17 cellular contexts compared by ENCODE assay signal in the genomic region with DNA sequence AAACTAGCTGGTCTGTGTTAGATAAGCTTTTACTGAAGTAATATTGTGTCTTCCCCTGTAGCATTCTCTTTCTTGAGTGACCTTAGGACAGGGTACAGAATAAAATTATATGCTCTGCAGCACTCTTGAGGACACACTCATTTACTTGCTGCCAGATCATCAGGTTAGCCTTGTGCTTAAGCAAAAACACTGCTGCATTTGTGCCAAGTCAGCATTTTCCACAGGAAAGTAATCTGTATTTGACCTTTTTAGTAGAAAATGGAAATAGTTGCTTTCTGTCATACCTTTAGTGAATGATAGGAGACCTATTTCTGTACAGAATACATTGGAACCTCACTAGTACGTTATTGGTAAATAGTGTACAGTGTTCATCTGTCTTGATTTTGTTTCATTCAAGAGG. TPM values are rescaled to one million over a fixed set of nuclear protein-coding genes. Genes with fewer than 3 reads are reported as not detected.
DNase-seq lines count a peak whose midpoint lies in the region; ATAC-seq, FAIRE-seq and TF ChIP-seq lines count a peak whose summit lies in the region.
"Had no signal": no experiment of that assay in that cellular context is flagged by ENCODE, and none has a peak within 500 bp of the region (broad histone marks: within the 10 kb centered on the region; RNA-seq: fewer than 3 reads in every experiment).

No MANE protein-coding gene starts in this region.

- no peak overlapping the region for H3K18ac ChIP-seq in mesenchymal stem cell (ENCODE audit: low read depth in 1 of 2, low read length in 2 of 2)

- H4K91ac ChIP-seq in mesenchymal stem cell (ENCODE audit: low read length), result no peak overlapping the region

- TF ChIP-seq POLR2A in endothelial cell of umbilical vein (IDR thresholded peaks at IDR 0.05; ENCODE audit: low read depth, low read length), result no peak

- no peaks in the 10 kb centered on the region for H3K9me1 ChIP-seq in endothelial cell of umbilical vein (replicated peaks; ENCODE audit: control insufficient read depth, extremely low read depth, insufficient read depth, low read length)

- H3K4me1 ChIP-seq in endothelial cell of umbilical vein (ENCODE audit: control insufficient read depth, extremely low read depth, insufficient read depth, low read length) (no peaks in the 10 kb centered on the region), mesenchymal stem cell (ENCODE audit: control insufficient read depth, insufficient read depth, low read depth, low read length) (peaks cover 1% of the 10 kb centered on the region)

- H2BK120ac ChIP-seq in mesenchymal stem cell (ENCODE audit: low read depth, low read length), result no peak overlapping the region

- H3K4me3 ChIP-seq in endothelial cell of umbilical vein (replicated peaks in 1 of 3; ENCODE audit: insufficient read depth in 1 of 3, low read depth in 1 of 3, low read length in 3 of 3) (no peak overlapping the region), mesenchymal stem cell (ENCODE audit: insufficient read depth in 1 of 2, low read depth in 1 of 2, low read length in 2 of 2) (no peak overlapping the region)

- POLR2A ChIA-PET in WTC11 (lab: Charles Lee) (interaction anchor here (1.1 kb wide), 1 partner anchor 56 kb away, joined by 3 read pairs; no protein-coding TSS in a partner anchor), endothelial cell of umbilical vein (lab: Charles Lee) (no interaction called here)

- DNase-seq in stimulated activated naive CD8-positive, alpha-beta T cell treated with anti-CD3 and anti-CD28 coated beads, Interleukin-15, Interleukin-2, amounts not matched to agents 100 U/mL and 50 U/mL, for 24 hours, result no peak
- DNase-seq in stimulated activated naive CD8-positive, alpha-beta T cell treated with anti-CD3 and anti-CD28 coated beads, Interleukin-15, amount 100 ng/mL, for 72 hours, result no peak
- no peak for DNase-seq in WTC11 (ENCODE audit: low spot score)
- DNase-seq in endothelial cell of umbilical vein (ENCODE audit: low read depth, low spot score), result no peak
- DNase-seq in NCI-H2171 (lab: John Stamatoyannopoulos, UW), result no peak
- DNase-seq in mesenchymal stem cell, result no peak
- DNase-seq: AML-193, Calu3, H9, NCI-H1436, NCI-H2029, NCI-H510A, NCI-H774 had no signal

- dilution Hi-C loops in endothelial cell of umbilical vein (cut with MboI; ENCODE audit: extremely low pct_ligation_motif_present, low sequenced_read_pairs), result no loop called here

- no peak overlapping the region for H3K23ac ChIP-seq in mesenchymal stem cell (ENCODE audit: low read length in 2 of 2)

- H2AK5ac ChIP-seq in mesenchymal stem cell (ENCODE audit: low read length, severe bottlenecking), result no peak overlapping the region

- no peak overlapping the region for H4K8ac ChIP-seq in mesenchymal stem cell (ENCODE audit: low read length)

- H2AFZ ChIP-seq in endothelial cell of umbilical vein (ENCODE audit: low read depth, low read length) (no peak overlapping the region), mesenchymal stem cell (ENCODE audit: low read depth, low read length) (no peak overlapping the region)

- H3K4me1 Mint-ChIP-seq in stimulated activated naive CD8-positive, alpha-beta T cell treated with anti-CD3 and anti-CD28 coated beads, Interleukin-15, amount 100 ng/mL, for 72 hours, result no peaks in the 10 kb centered on the region
- peaks cover 13% of the 10 kb centered on the region for H3K4me1 Mint-ChIP-seq in WTC11
- H3K4me1 Mint-ChIP-seq: CD14-positive monocyte had no signal

- no peak overlapping the region for H2BK5ac ChIP-seq in mesenchymal stem cell (ENCODE audit: low read depth, low read length, poor library complexity, severe bottlenecking)

- H3K27me3 Mint-ChIP-seq in stimulated activated naive CD8-positive, alpha-beta T cell treated with anti-CD3 and anti-CD28 coated beads, Interleukin-15, amount 100 ng/mL, for 72 hours, result no peaks in the 10 kb centered on the region
- no peaks in the 10 kb centered on the region for H3K27me3 Mint-ChIP-seq in WTC11 (ENCODE audit: low read depth)

- peaks cover 14% of the 10 kb centered on the region for H3K79me2 ChIP-seq in endothelial cell of umbilical vein (ENCODE audit: control insufficient read depth, insufficient read depth, low read length)

- H2BK12ac ChIP-seq in mesenchymal stem cell (ENCODE audit: low read length in 2 of 2), result no peak overlapping the region

- CTCF ChIA-PET in WTC11 (lab: Charles Lee) (interaction anchor here (0.6 kb wide), 1 partner anchor 256 kb away, joined by 3 read pairs; no protein-coding TSS in a partner anchor), endothelial cell of umbilical vein (lab: Charles Lee) (interaction anchor here (1.1 to 1.2 kb wide), 2 partner anchors 22 to 198 kb away, joined by 3 to 5 read pairs; no protein-coding TSS in a partner anchor)

- peaks cover 88% of the 10 kb centered on the region for H3K36me3 Mint-ChIP-seq in WTC11

- H3K27ac Mint-ChIP-seq in stimulated activated naive CD8-positive, alpha-beta T cell treated with anti-CD3 and anti-CD28 coated beads, Interleukin-15, amount 100 ng/mL, for 72 hours, result no peak overlapping the region
- H3K27ac Mint-ChIP-seq in WTC11, result peak overlapping the region; percentile 52

- no peaks in the 10 kb centered on the region for H3K27me3 ChIP-seq in endothelial cell of umbilical vein (ENCODE audit: control insufficient read depth in 2 of 2, insufficient read depth in 2 of 2, low read length in 2 of 2)
- no peaks in the 10 kb centered on the region for H3K27me3 ChIP-seq in mesenchymal stem cell (ENCODE audit: control insufficient read depth in 1 of 2, insufficient read depth in 1 of 2, low read length in 2 of 2)

- 90% methylated on average over 1 of the region's 1 CpG for WGBS in mesenchymal stem cell

- no peaks in the 10 kb centered on the region for H3K9me3 Mint-ChIP-seq in stimulated activated naive CD8-positive, alpha-beta T cell treated with anti-CD3 and anti-CD28 coated beads, Interleukin-15, amount 100 ng/mL, for 72 hours
- no peaks in the 10 kb centered on the region for H3K9me3 Mint-ChIP-seq in WTC11
- H3K9me3 Mint-ChIP-seq: CD14-positive monocyte, H9 had no signal

- peaks cover 15% of the 10 kb centered on the region for H3K79me1 ChIP-seq in mesenchymal stem cell (replicated peaks; ENCODE audit: low read length, poor library complexity, severe bottlenecking)

- TF ChIP-seq CTCF in WTC11 (IDR thresholded peaks at IDR 0.05) (no peak), endothelial cell of umbilical vein (IDR thresholded peaks at IDR 0.05; ENCODE audit: extremely low read depth in 1 of 2, insufficient read depth in 1 of 2, low read depth in 1 of 2, low read length in 2 of 2) (no peak)

- no peak overlapping the region for H3K4me3 Mint-ChIP-seq in stimulated activated naive CD8-positive, alpha-beta T cell treated with anti-CD3 and anti-CD28 coated beads, Interleukin-15, amount 100 ng/mL, for 72 hours
- no peak overlapping the region for H3K4me3 Mint-ChIP-seq in WTC11
- H3K4me3 Mint-ChIP-seq: CD14-positive monocyte, H9 had no signal

- intact Hi-C loops in endothelial cell of umbilical vein (cut with micrococcal nuclease), result no loop called here

- H3K27ac ChIP-seq in endothelial cell of umbilical vein (ENCODE audit: insufficient read depth, low read depth, low read length), result no peak overlapping the region
- no peak overlapping the region for H3K27ac ChIP-seq in mesenchymal stem cell (ENCODE audit: low read length, poor library complexity, severe bottlenecking)
- H3K27ac ChIP-seq: RWPE1 had no signal

- no peak overlapping the region for H3K9ac ChIP-seq in endothelial cell of umbilical vein (replicated peaks; ENCODE audit: extremely low read depth, insufficient read depth, low read length)
- no peak overlapping the region for H3K9ac ChIP-seq in mesenchymal stem cell (ENCODE audit: low read length)

- BruUV-seq in endothelial cell of umbilical vein (replicated peaks; lab: Mats Ljungman, UMichigan), result no TSS peak

- FAIRE-seq in endothelial cell of umbilical vein (lab: Jason Lieb, UNC), result peak; percentile 15
- FAIRE-seq: GM19239 had no signal

- H3K4me2 ChIP-seq in endothelial cell of umbilical vein (ENCODE audit: insufficient read depth, low read length) (no peak overlapping the region), mesenchymal stem cell (ENCODE audit: low read length, poor library complexity, severe bottlenecking) (no peak overlapping the region)

- H4K20me1 ChIP-seq in endothelial cell of umbilical vein (replicated peaks; ENCODE audit: control insufficient read depth, extremely low read depth, insufficient read depth, low read length), result no peaks in the 10 kb centered on the region

- H3K14ac ChIP-seq in mesenchymal stem cell (ENCODE audit: low read length in 2 of 2), result no peak overlapping the region

- H3K36me3 ChIP-seq in endothelial cell of umbilical vein (ENCODE audit: control insufficient read depth in 2 of 2, extremely low read depth in 1 of 2, insufficient read depth in 2 of 2, low read length in 2 of 2) (peaks cover 2 to 25% of the 10 kb centered on the region in 2 experiments), mesenchymal stem cell (ENCODE audit: control insufficient read depth in 1 of 2, insufficient read depth in 2 of 2, low read depth in 1 of 2, low read length in 2 of 2) (peaks cover 2 to 31% of the 10 kb centered on the region in 2 experiments)

- no peaks in the 10 kb centered on the region for H3K9me3 ChIP-seq in endothelial cell of umbilical vein (replicated peaks; ENCODE audit: control insufficient read depth, insufficient read depth, low read length)
- H3K9me3 ChIP-seq in mesenchymal stem cell (ENCODE audit: control insufficient read depth, low read length), result no peaks in the 10 kb centered on the region

- no peak overlapping the region for H2BK15ac ChIP-seq in mesenchymal stem cell (ENCODE audit: low read depth, poor library complexity, severe bottlenecking)

- H3K4ac ChIP-seq in mesenchymal stem cell (ENCODE audit: low read depth in 1 of 2, low read length in 2 of 2), result no peak overlapping the region

- peak; percentile 28 for ATAC-seq in stimulated activated naive CD8-positive, alpha-beta T cell treated with anti-CD3 and anti-CD28 coated beads, Interleukin-15, Interleukin-2, amounts not matched to agents 100 U/mL and 50 U/mL, for 24 hours
- ATAC-seq in stimulated activated naive CD8-positive, alpha-beta T cell treated with anti-CD3 and anti-CD28 coated beads, Interleukin-15, amount 100 ng/mL, for 72 hours, result no peak
- ATAC-seq in WTC11 (no peak), GM21825 (IDR thresholded peaks at IDR 0.05; ENCODE audit: unreplicated experiment) (no peak)

TF ChIP-seq in WTC11, 78 proteins besides CTCF, POLR2A, EP300 and RAD21 (continues in another document):
- TF ChIP-seq ZNF416 (CRISPR knock-in tag; IDR thresholded peaks at IDR 0.05), result no peak

RNA-seq across cellular contexts. Expression of a gene that starts 54.2 kb away (rescaled TPM):
- 220 to 233 TPM (median 223 TPM) in 3 replicates for total RNA-seq in WTC11 (2021)
- 134 and 144 TPM in 2 replicates for total RNA-seq in endothelial cell of umbilical vein
- polyA plus RNA-seq in endothelial cell of umbilical vein, result 45.2 and 45.3 TPM in 2 replicates
- 42.4 and 43.6 TPM in 2 replicates for polyA plus RNA-seq in endothelial cell of umbilical vein (2011; cell fraction: cytosol; rRNA removed)
- polyA plus RNA-seq in endothelial cell of umbilical vein (2011; cell fraction: nucleus; rRNA removed), result 29.9 and 43.9 TPM in 2 replicates
- 37.5 and 82.9 TPM in 2 replicates for polyA plus RNA-seq in endothelial cell of umbilical vein (2012)
- 26.2 and 28.9 TPM in 2 replicates for polyA minus RNA-seq in endothelial cell of umbilical vein
- polyA minus RNA-seq in endothelial cell of umbilical vein (2011; cell fraction: cytosol; rRNA and poly(A)+ RNA removed), result 45.5 TPM
- 23.3 and 28.1 TPM in 2 replicates for polyA minus RNA-seq in endothelial cell of umbilical vein (2011; cell fraction: nucleus; rRNA and poly(A)+ RNA removed)
- 10.6 TPM for polyA plus RNA-seq in mesenchymal stem cell (2013, experiment 1 of 2)
- polyA plus RNA-seq in mesenchymal stem cell (2013, experiment 2 of 2), result 11.1 TPM
